14 cellular contexts compared by ENCODE assay signal in genomic region chr15:99677540-99678134, GRCh38. TPM values are rescaled to one million over a fixed set of nuclear protein-coding genes. Genes with fewer than 3 reads are reported as not detected.
DNase-seq lines count a peak whose midpoint lies in the region; ATAC-seq, FAIRE-seq and TF ChIP-seq lines count a peak whose summit lies in the region.
"Had no signal": no experiment of that assay in that cellular context is flagged by ENCODE, and none has a peak within 500 bp of the region (broad histone marks: within the 10 kb centered on the region; RNA-seq: fewer than 3 reads in every experiment).

No MANE protein-coding gene starts in this region.

- CTCF ChIA-PET in GM10248 (lab: Yijun Ruan, JAX) (no interaction called here), MCF 10A (lab: Yijun Ruan, JAX) (no interaction called here)

- peaks cover 8% of the 10 kb centered on the region for H3K4me1 Mint-ChIP-seq in MCF 10A (ENCODE audit: insufficient read depth, unreplicated experiment)

- H3K27me3 Mint-ChIP-seq in MCF 10A (ENCODE audit: insufficient read depth, unreplicated experiment), result no peaks in the 10 kb centered on the region
- H3K27me3 Mint-ChIP-seq: naive B cell; stimulated activated memory B cell treated with anti-CD40 and anti-IgM and Interleukin-4, amounts not matched to agents 10 μg/mL and 1 μg/mL and 100 μg/mL, for 72 hours had no signal

- intact Hi-C loops in MCF 10A (cut with micrococcal nuclease), result no loop called here

- TF ChIP-seq CTCF in GM10248 (IDR thresholded peaks at IDR 0.05; ENCODE audit: control extremely low read depth, extremely low read depth, low read depth, missing control alignments), result no peak
- TF ChIP-seq CTCF in MCF 10A (IDR thresholded peaks at IDR 0.05; ENCODE audit: unreplicated experiment), result no peak

- POLR2A ChIA-PET in GM10248 (lab: Yijun Ruan, JAX), result no interaction called here
- POLR2A ChIA-PET in MCF 10A (lab: Yijun Ruan, JAX), result no interaction called here

- no peaks in the 10 kb centered on the region for H3K4me1 ChIP-seq in SJCRH30
- H3K4me1 ChIP-seq: BE2C had no signal

- H3K9me3 ChIP-seq in SJCRH30 (replicated peaks), result no peaks in the 10 kb centered on the region; the same call in 1 of the 2 replicates
- H3K9me3 ChIP-seq: BE2C had no signal

- H3K9me3 Mint-ChIP-seq in MCF 10A (ENCODE audit: unreplicated experiment), result no peaks in the 10 kb centered on the region
- H3K9me3 Mint-ChIP-seq: naive B cell; stimulated activated memory B cell treated with anti-CD40 and anti-IgM and Interleukin-4, amounts not matched to agents 10 μg/mL and 1 μg/mL and 100 μg/mL, for 72 hours had no signal

- peaks cover 63% of the 10 kb centered on the region for H3K36me3 Mint-ChIP-seq in MCF 10A (ENCODE audit: insufficient read depth, unreplicated experiment)

- H3K4me3 Mint-ChIP-seq in MCF 10A (ENCODE audit: unreplicated experiment), result no peak overlapping the region
- H3K4me3 Mint-ChIP-seq: naive B cell; stimulated activated memory B cell treated with anti-CD40 and anti-IgM and Interleukin-4, amounts not matched to agents 10 μg/mL and 1 μg/mL and 100 μg/mL, for 72 hours had no signal

- no peak overlapping the region for H3K27ac Mint-ChIP-seq in MCF 10A (ENCODE audit: low read depth, unreplicated experiment)
- H3K27ac Mint-ChIP-seq: stimulated activated memory B cell treated with anti-CD40 and anti-IgM and Interleukin-4, amounts not matched to agents 10 μg/mL and 1 μg/mL and 100 μg/mL, for 72 hours had no signal

- peak; percentile 36 for DNase-seq in GM10248 (ENCODE audit: extremely low spot score)
- DNase-seq in MCF 10A (ENCODE audit: unreplicated experiment), result no peak
- DNase-seq in inferior parietal cortex (ENCODE audit: extremely low spot score), result no peak
- no peak for DNase-seq in SJCRH30
- DNase-seq in activated naive CD4-positive, alpha-beta T cell treated with Interleukin-2 at 50 U/mL for 16 hours, result no peak
- DNase-seq: activated CD4-positive, alpha-beta T cell treated with anti-CD3 and anti-CD28 coated beads for 4 hours; BE2C; GF-D8; naive B cell; NCI-H524 had no signal

- no peaks in the 10 kb centered on the region for H3K27me3 ChIP-seq in SJCRH30
- H3K27me3 ChIP-seq: BE2C had no signal

- H3K36me3 ChIP-seq in SJCRH30, result peaks cover 31% of the 10 kb centered on the region

- ATAC-seq in GM19452 (IDR thresholded peaks at IDR 0.05; ENCODE audit: unreplicated experiment), result peak; percentile 71
- ATAC-seq in HG02973 (IDR thresholded peaks at IDR 0.05; ENCODE audit: unreplicated experiment), result peak; percentile 75
- ATAC-seq: stimulated activated memory B cell treated with anti-CD40 and anti-IgM and Interleukin-4, amounts not matched to agents 10 μg/mL and 1 μg/mL and 100 μg/mL, for 72 hours had no signal

- H3K27ac ChIP-seq in SJCRH30, result no peak overlapping the region

- FAIRE-seq in endometrium (lab: Jason Lieb, UNC), result peak; percentile 8

- no peak overlapping the region for H3K4me3 ChIP-seq in SJCRH30

- BruUV-seq in MCF 10A (replicated peaks; lab: Mats Ljungman, UMichigan), result no TSS peak

RNA-seq across cellular contexts. Expression of gene LYSMD4, which starts 55.6 kb away (rescaled TPM):
- 5.7 and 9.0 TPM in 2 replicates for total RNA-seq in MCF 10A (2022)
- total RNA-seq in SJCRH30 (2014; rRNA removed; shearing (Covaris generic)), result 7.5 and 7.7 TPM in 2 replicates
